In the genomic region with DNA sequence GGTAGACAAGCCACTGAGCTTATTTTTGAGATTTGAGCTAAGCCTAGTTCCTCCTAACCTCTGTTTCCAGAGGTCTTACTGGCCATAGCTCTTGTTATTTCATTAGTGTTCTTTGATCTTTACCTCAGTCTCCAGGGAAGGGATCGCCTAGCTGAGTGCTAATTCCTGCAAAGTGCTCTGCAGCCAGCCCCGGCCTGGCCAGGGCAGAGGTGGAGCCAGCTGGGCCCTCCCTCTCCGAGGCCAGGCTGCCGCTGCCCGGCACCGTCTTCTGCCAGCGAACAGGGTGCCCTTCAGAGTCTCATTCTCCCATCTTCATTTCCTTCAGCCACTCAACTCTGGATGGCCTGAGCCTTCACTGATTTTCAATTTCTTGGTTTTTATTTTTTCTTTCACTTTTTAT, we compare ENCODE assay signal across 16 cellular contexts. TPM values are rescaled to one million over a fixed set of nuclear protein-coding genes. Genes with fewer than 3 reads are reported as not detected.
DNase-seq lines count a peak whose midpoint lies in the region; ATAC-seq and TF ChIP-seq lines count a peak whose summit lies in the region.
"Had no signal": no experiment of that assay in that cellular context is flagged by ENCODE, and none has a peak within 500 bp of the region (broad histone marks: within the 10 kb centered on the region; RNA-seq: fewer than 3 reads in every experiment).

No MANE protein-coding gene starts in this region.

- H3K9me3 ChIP-seq in right atrium auricular region = no peaks in the 10 kb centered on the region
- H3K9me3 ChIP-seq: ovary, thoracic aorta had no signal

- no peaks in the 10 kb centered on the region for H3K27me3 ChIP-seq in right atrium auricular region
- no peaks in the 10 kb centered on the region for H3K27me3 ChIP-seq in foreskin keratinocyte
- H3K27me3 ChIP-seq: ovary had no signal

- peak overlapping the region; percentile 2 to 16 for H3K27ac Mint-ChIP-seq in stimulated activated naive CD8-positive, alpha-beta T cell treated with anti-CD3 and anti-CD28 coated beads, Interleukin-15, amount 100 ng/mL, for 72 hours
- H3K27ac Mint-ChIP-seq in osteocyte (ENCODE audit: unreplicated experiment) = peak overlapping the region; percentile 80

- H3K36me3 Mint-ChIP-seq in osteocyte (ENCODE audit: unreplicated experiment) = peaks cover 37% of the 10 kb centered on the region

- H3K4me1 Mint-ChIP-seq in stimulated activated naive CD8-positive, alpha-beta T cell treated with anti-CD3 and anti-CD28 coated beads, Interleukin-15, amount 100 ng/mL, for 72 hours = no peaks in the 10 kb centered on the region
- H3K4me1 Mint-ChIP-seq in osteocyte (ENCODE audit: unreplicated experiment) = peaks cover 35% of the 10 kb centered on the region

- H3K36me3 ChIP-seq in right atrium auricular region = peaks cover 55% of the 10 kb centered on the region
- H3K36me3 ChIP-seq: ovary had no signal

- peaks cover 0 to 28% of the 10 kb centered on the region in 2 donors for H3K4me1 ChIP-seq in right atrium auricular region
- no peaks in the 10 kb centered on the region for H3K4me1 ChIP-seq in foreskin keratinocyte

- POLR2A ChIA-PET in RWPE1 (lab: Yijun Ruan, JAX; ENCODE audit: low non-redundant PET) = no interaction called here

- TF ChIP-seq CTCF in right atrium auricular region (IDR thresholded peaks at IDR 0.05) = no peak
- TF ChIP-seq CTCF in osteocyte (IDR thresholded peaks at IDR 0.05) = no peak
- no peak for TF ChIP-seq CTCF in RWPE1 (conservative IDR thresholded peaks at IDR 0.05; ENCODE audit: low read depth)
- TF ChIP-seq CTCF in foreskin keratinocyte (conservative IDR thresholded peaks at IDR 0.05) = no peak

- CTCF ChIA-PET in RWPE1 (lab: Yijun Ruan, JAX) = interaction anchor here (1.5 kb wide), 1 partner anchor 29 kb away, joined by 4 read pairs; no protein-coding TSS in a partner anchor

- no peak overlapping the region for H3K4me3 ChIP-seq in right atrium auricular region
- H3K4me3 ChIP-seq: GM12878, ovary, thoracic aorta had no signal

- no peak overlapping the region for H3K4me3 Mint-ChIP-seq in stimulated activated naive CD8-positive, alpha-beta T cell treated with anti-CD3 and anti-CD28 coated beads, Interleukin-15, amount 100 ng/mL, for 72 hours
- no peak overlapping the region for H3K4me3 Mint-ChIP-seq in osteocyte (ENCODE audit: unreplicated experiment)

- peak overlapping the region; percentile 73 to 78 for H3K27ac ChIP-seq in right atrium auricular region
- no peak overlapping the region for H3K27ac ChIP-seq in RWPE1
- no peak overlapping the region for H3K27ac ChIP-seq in foreskin keratinocyte
- H3K27ac ChIP-seq: ovary, thoracic aorta had no signal

- DNase-seq in stimulated activated naive CD8-positive, alpha-beta T cell treated with anti-CD3 and anti-CD28 coated beads, Interleukin-15, amount 100 ng/mL, for 72 hours = no peak
- no peak for DNase-seq in stimulated activated naive CD8-positive, alpha-beta T cell treated with anti-CD3 and anti-CD28 coated beads, Interleukin-15, Interleukin-2, amounts not matched to agents 100 U/mL and 50 U/mL, for 24 hours
- no peak for DNase-seq in right atrium auricular region (ENCODE audit: low spot score)
- no peak for DNase-seq in osteocyte (ENCODE audit: extremely low spot score, unreplicated experiment)
- DNase-seq in NCI-H2107 treated with DMSO at 0.1 percent for 48 hours (lab: John Stamatoyannopoulos, UW; ENCODE audit: unreplicated experiment) = no peak
- DNase-seq in NK-92 treated with Interleukin-12 subunit alpha and Interleukin-12 subunit beta, amount 100 ng/mL, for 24 hours (lab: John Stamatoyannopoulos, UW) = no peak
- DNase-seq in RWPE1 (ENCODE audit: low spot score) = no peak
- no peak for DNase-seq in foreskin keratinocyte
- DNase-seq: activated CD4-positive, CD25-positive, alpha-beta regulatory T cell; central memory CD4-positive, alpha-beta T cell; NCI-H748 treated with DMSO at 0.1 percent for 48 hours; ovary had no signal

- no peak for ATAC-seq in stimulated activated naive CD8-positive, alpha-beta T cell treated with anti-CD3 and anti-CD28 coated beads, Interleukin-15, amount 100 ng/mL, for 72 hours
- no peak for ATAC-seq in stimulated activated naive CD8-positive, alpha-beta T cell treated with anti-CD3 and anti-CD28 coated beads, Interleukin-15, Interleukin-2, amounts not matched to agents 100 U/mL and 50 U/mL, for 24 hours
- ATAC-seq in foreskin keratinocyte = no peak
- ATAC-seq: GM12878, HCT116, SK-N-SH treated with all-trans-retinoic acid at 6 μM for 48 hours had no signal

- no peaks in the 10 kb centered on the region for H3K9me3 Mint-ChIP-seq in stimulated activated naive CD8-positive, alpha-beta T cell treated with anti-CD3 and anti-CD28 coated beads, Interleukin-15, amount 100 ng/mL, for 72 hours
- no peaks in the 10 kb centered on the region for H3K9me3 Mint-ChIP-seq in osteocyte (ENCODE audit: unreplicated experiment)

- no peaks in the 10 kb centered on the region for H3K27me3 Mint-ChIP-seq in stimulated activated naive CD8-positive, alpha-beta T cell treated with anti-CD3 and anti-CD28 coated beads, Interleukin-15, amount 100 ng/mL, for 72 hours
- H3K27me3 Mint-ChIP-seq in osteocyte (ENCODE audit: unreplicated experiment) = no peaks in the 10 kb centered on the region

RNA-seq across cellular contexts. Expression of a gene that starts 19.7 kb away (rescaled TPM):
- total RNA-seq in right atrium auricular region (10 to 100 TPM in 1 of 2 donors, 1 to 10 TPM in 1; 8.7 to 17.3 TPM), osteocyte (21.5 and 24.1 TPM in 2 replicates), foreskin keratinocyte (20.5 and 21.6 TPM in 2 replicates)
- polyA plus RNA-seq in foreskin keratinocyte = 7.2 and 8.1 TPM in 2 replicates

Comparison
In these comparisons a context has a peak if more than half of its experiments do, and no peak if none do; other contexts are left out.
1. H3K27ac ChIP-seq: peak in right atrium auricular region (2 of 2); none in RWPE1 (single experiment) and foreskin keratinocyte (single experiment).